Comparison of ENCODE assay signal across 8 cellular contexts in the genomic region with DNA sequence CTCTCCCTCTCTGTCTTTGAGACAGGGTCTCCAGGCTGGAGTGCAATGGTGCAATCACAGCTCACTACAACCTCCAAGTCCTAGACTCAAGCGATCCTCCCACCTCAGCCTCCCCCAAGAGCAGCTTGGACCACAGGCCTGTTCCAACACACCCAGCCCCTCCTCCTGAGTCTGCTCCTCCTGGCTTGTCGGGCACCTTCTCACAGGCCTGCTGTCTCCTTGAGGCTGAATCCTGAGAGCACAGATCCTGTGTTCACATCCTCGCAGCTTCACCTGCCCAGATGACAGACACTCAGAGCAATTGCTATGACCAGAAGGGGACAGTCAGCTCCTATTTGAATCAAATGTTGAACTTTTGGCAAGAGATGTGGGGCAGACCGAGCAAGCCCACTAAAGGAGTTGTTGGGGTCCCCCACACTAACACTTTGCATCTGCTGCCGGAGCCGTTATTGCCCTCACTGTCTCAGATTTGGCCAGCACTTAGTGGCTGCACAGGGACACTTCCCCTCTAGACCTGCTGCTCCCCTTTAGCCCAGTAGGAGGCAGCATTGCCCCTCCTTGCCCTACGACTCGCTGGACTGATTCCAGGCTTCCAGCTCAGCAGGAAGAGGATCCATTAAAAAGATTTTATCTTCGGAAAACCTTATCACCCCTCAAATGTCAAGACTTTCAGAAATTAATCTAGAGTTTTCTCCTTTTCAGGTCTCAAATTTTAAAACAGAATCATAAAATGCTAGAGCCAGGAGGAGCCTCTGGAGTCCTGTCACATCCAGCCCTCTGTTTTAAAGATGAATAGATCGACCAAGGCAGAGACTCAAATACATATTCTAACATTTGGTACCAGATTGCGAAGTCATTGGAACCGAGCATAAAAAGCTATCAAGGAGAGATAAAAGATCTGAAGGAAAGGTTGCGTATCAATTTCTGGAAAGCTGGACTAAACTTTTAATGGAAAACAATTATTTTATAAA.
DNase-seq lines count a peak whose midpoint lies in the region; ATAC-seq and TF ChIP-seq lines count a peak whose summit lies in the region.

No MANE protein-coding gene starts in this region.

- H3K9me2 ChIP-seq in Loucy (replicated peaks; ENCODE audit: low read depth, low read length) (no peaks in the 10 kb centered on the region), SU-DHL-6 (replicated peaks; ENCODE audit: insufficient read depth, low read length) (no peaks in the 10 kb centered on the region)

- H4K20me1 ChIP-seq in Loucy (ENCODE audit: insufficient read depth, low read length, poor library complexity, severe bottlenecking) (no peaks in the 10 kb centered on the region), SU-DHL-6 (ENCODE audit: low read depth, low read length) (no peaks in the 10 kb centered on the region)

- no peaks in the 10 kb centered on the region for H3K9me3 ChIP-seq in Loucy (ENCODE audit: insufficient read depth, low read depth, low read length)
- H3K9me3 ChIP-seq in SU-DHL-6 (ENCODE audit: insufficient read depth, low read length): no peaks in the 10 kb centered on the region
- H3K9me3 ChIP-seq in sigmoid colon: no peaks in the 10 kb centered on the region

- H3K4me3 ChIP-seq in Loucy (ENCODE audit: low read length, poor library complexity, severe bottlenecking) (no peak overlapping the region), SU-DHL-6 (ENCODE audit: insufficient read depth, low read length, poor library complexity, severe bottlenecking) (no peak overlapping the region), sigmoid colon (no peak overlapping the region)

- H3K36me3 ChIP-seq in Loucy (ENCODE audit: insufficient read depth, low read length) (no peaks in the 10 kb centered on the region), SU-DHL-6 (ENCODE audit: low read length) (no peaks in the 10 kb centered on the region), sigmoid colon (no peaks in the 10 kb centered on the region)

- H3F3A ChIP-seq in Loucy (ENCODE audit: low read depth) (no peaks in the 10 kb centered on the region), SU-DHL-6 (ENCODE audit: insufficient read depth) (no peaks in the 10 kb centered on the region)

- peak; percentile 12 for DNase-seq in DMS114 treated with DMSO at 0.1 percent for 48 hours (lab: John Stamatoyannopoulos, UW; ENCODE audit: unreplicated experiment)
- DNase-seq in amygdala (lab: John Stamatoyannopoulos, UW): peak in 44 of 56 donors; percentile 2 to 73 (median 22)
- peak; percentile 82 for DNase-seq in left ventricle myocardium superior
- DNase-seq in sigmoid colon: peak; percentile 86
- DNase-seq in cortex of kidney (lab: John Stamatoyannopoulos, UW): no peak

- TF ChIP-seq POLR2A in sigmoid colon (IDR thresholded peaks at IDR 0.05): no peak

- H3K4me1 ChIP-seq in Loucy (ENCODE audit: insufficient read depth, low read length, poor library complexity, severe bottlenecking) (no peaks in the 10 kb centered on the region), sigmoid colon (no peaks in the 10 kb centered on the region)

- intact Hi-C loops in left ventricle myocardium superior (cut with micrococcal nuclease): loop anchor here (5.0 kb wide), 2 partner anchors 117 to 437 kb away; no protein-coding TSS in a partner anchor
- intact Hi-C loops in sigmoid colon (cut with DNase I): loop anchor here (2.0 to 10.0 kb wide), 5 partner anchors 173 to 1687 kb away; partner anchors contain the start of gene RASL11B

- H3K27me3 ChIP-seq in Loucy (ENCODE audit: insufficient read depth, low read length, poor library complexity, severe bottlenecking): no peaks in the 10 kb centered on the region
- H3K27me3 ChIP-seq in SU-DHL-6 (ENCODE audit: low read length): no peaks in the 10 kb centered on the region
- no peaks in the 10 kb centered on the region for H3K27me3 ChIP-seq in sigmoid colon

- H3K79me2 ChIP-seq in Loucy (ENCODE audit: insufficient read depth, low read length) (no peaks in the 10 kb centered on the region), SU-DHL-6 (ENCODE audit: insufficient read depth, low read length) (no peaks in the 10 kb centered on the region)

- WGBS in sigmoid colon, 2 donors: 33 to 45% methylated on average over 13 of the region's 13 CpGs

- no peak overlapping the region for H3K9ac ChIP-seq in Loucy (ENCODE audit: low read depth, low read length, poor library complexity, severe bottlenecking)
- no peak overlapping the region for H3K9ac ChIP-seq in SU-DHL-6 (ENCODE audit: low read length)

- ATAC-seq in GM21447 (IDR thresholded peaks at IDR 0.05; ENCODE audit: unreplicated experiment) (peak; percentile 67), left ventricle myocardium superior (peak; percentile 75)

- H3K27ac ChIP-seq in SU-DHL-6 (ENCODE audit: low read depth, low read length) (no peak overlapping the region), sigmoid colon (no peak overlapping the region)

- H2AFZ ChIP-seq in Loucy (ENCODE audit: low read length) (no peak overlapping the region), SU-DHL-6 (ENCODE audit: low read depth, low read length, severe bottlenecking) (no peak overlapping the region)

- TF ChIP-seq CTCF in Loucy (conservative IDR thresholded peaks at IDR 0.05; ENCODE audit: low read length): peak; percentile 88
- peak; percentile 47 for TF ChIP-seq CTCF in SU-DHL-6 (IDR thresholded peaks at IDR 0.05; ENCODE audit: insufficient read depth, low read length, poor library complexity, severe bottlenecking)
- TF ChIP-seq CTCF in sigmoid colon (IDR thresholded peaks at IDR 0.05): peak; percentile 65 to 92 (median 80)

- H3K4me2 ChIP-seq in Loucy (ENCODE audit: low read depth, low read length, poor library complexity, severe bottlenecking) (no peak overlapping the region), SU-DHL-6 (ENCODE audit: low read depth, low read length, poor library complexity, severe bottlenecking) (no peak overlapping the region)

- no peak for TF ChIP-seq EP300 in sigmoid colon (IDR thresholded peaks at IDR 0.05)
